ENCODE assay signal across 12 cellular contexts in the genomic region with DNA sequence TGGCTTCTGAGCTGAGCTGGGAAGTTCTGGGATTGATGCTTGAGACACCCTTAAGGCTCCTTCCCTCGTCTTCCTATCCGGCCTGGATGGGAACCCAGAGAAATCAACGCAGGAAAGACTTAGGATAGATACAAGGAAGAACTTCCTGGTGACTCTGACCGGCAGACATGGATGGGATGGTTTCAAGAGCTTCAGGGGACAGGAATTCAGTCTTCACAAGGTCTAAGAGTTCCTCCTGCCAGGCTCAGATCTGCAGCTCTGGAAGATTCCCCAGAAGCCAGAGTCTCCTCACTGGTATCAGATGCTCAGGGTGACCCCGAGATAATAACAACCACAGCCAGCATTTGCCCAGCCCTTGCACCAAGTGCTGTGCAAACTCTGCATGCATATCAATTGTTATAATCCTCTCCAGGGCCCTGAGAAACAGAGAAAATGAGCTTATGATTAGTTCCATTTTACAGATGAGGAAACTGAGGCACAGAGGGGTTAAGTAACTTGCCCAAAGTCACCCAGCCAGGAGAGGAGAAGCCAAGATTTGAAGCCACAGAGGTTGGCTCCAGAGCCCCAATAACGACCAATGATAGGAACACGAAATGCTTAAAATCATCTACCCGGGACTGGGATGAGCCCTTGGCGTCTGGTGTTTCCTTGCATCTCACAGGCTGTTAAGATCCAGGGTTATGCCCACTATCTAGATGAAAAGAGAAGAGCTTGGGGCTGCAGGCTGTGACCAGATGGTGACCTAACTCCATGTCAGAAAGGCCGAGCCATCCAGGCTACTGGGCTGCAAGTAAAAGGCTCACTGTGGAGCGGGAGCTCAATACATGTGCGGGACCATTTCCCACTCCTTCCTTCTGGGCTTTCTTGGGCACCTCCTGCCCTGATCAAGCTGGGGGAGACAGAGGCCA.
A peak's percentile ranks its signal among the peaks of the same experiment; 100 is the strongest.
DNase-seq lines count a peak whose midpoint lies in the region; ATAC-seq and TF ChIP-seq lines count a peak whose summit lies in the region.
"Had no signal": no experiment of that assay in that cellular context is flagged by ENCODE, and none has a peak within 500 bp of the region (broad histone marks: within the 10 kb centered on the region; RNA-seq: fewer than 3 reads in every experiment).

No MANE protein-coding gene starts in this region.

- peak overlapping the region; percentile 69 to 85 for H3K27ac ChIP-seq in esophagus (ENCODE audit: low read depth in 2 of 2, low read length in 1 of 2)
- no peak overlapping the region for H3K27ac ChIP-seq in neuronal stem cell (replicated peaks; ENCODE audit: low read length)
- H3K27ac ChIP-seq in uterus, result peak overlapping the region; percentile 98 to 100
- H3K27ac ChIP-seq: foreskin keratinocyte had no signal

- H3K36me3 ChIP-seq in esophagus (ENCODE audit: control insufficient read depth in 2 of 2, insufficient read depth in 2 of 2, low read length in 1 of 2) (no peaks in the 10 kb centered on the region), neuronal stem cell (replicated peaks in 1 of 2; ENCODE audit: control insufficient read depth in 2 of 2, insufficient read depth in 2 of 2, low read length in 2 of 2) (peaks cover 0 to 19% of the 10 kb centered on the region in 2 donors), uterus (no peaks in the 10 kb centered on the region)

- CTCF ChIA-PET in HEK293T (lab: Yijun Ruan, JAX), result interaction anchor here (0.6 kb wide), 1 partner anchor 19 kb away, joined by 4 read pairs; no protein-coding TSS in a partner anchor

- TF ChIP-seq CTCF in uterus (IDR thresholded peaks at IDR 0.05), result no peak

- POLR2A ChIA-PET in HEK293T (lab: Yijun Ruan, JAX), result interaction anchor here (1.0 to 1.1 kb wide), 3 partner anchors 12 to 323 kb away, joined by 3 read pairs; a partner anchor contains a TSS

- no peak overlapping the region for H2BK15ac ChIP-seq in neuronal stem cell (ENCODE audit: low read length)

- H4K8ac ChIP-seq in neuronal stem cell (ENCODE audit: low read depth, low read length), result no peak overlapping the region

- H4K91ac ChIP-seq in neuronal stem cell (ENCODE audit: low read depth, low read length, poor library complexity), result no peak overlapping the region

- no peak overlapping the region for H2AFZ ChIP-seq in neuronal stem cell (ENCODE audit: low read length)

- no peak overlapping the region for H2AK5ac ChIP-seq in neuronal stem cell (ENCODE audit: low read depth, low read length)

- H3K4me3 ChIP-seq in esophagus (ENCODE audit: low read depth in 1 of 2, low read length in 2 of 2) (no peak overlapping the region), neuronal stem cell (ENCODE audit: low read length in 2 of 2) (no peak overlapping the region), uterus (no peak overlapping the region)

- H3K27me3 ChIP-seq in esophagus (ENCODE audit: control insufficient read depth in 1 of 2, insufficient read depth in 2 of 2, low read length in 2 of 2) (no peaks in the 10 kb centered on the region), neuronal stem cell (ENCODE audit: control insufficient read depth in 3 of 3, insufficient read depth in 3 of 3, low read depth in 1 of 3, low read length in 3 of 3) (peaks cover 0 to 16% (median 0%) of the 10 kb centered on the region in 3 experiments), uterus (no peaks in the 10 kb centered on the region)
- H3K27me3 ChIP-seq: foreskin keratinocyte had no signal

- intact Hi-C loops in cardiac septum (cut with DNase I), result no loop called here
- intact Hi-C loops in left cardiac atrium (cut with DNase I), result loop anchor here in 1 of 2 donors (10.0 kb wide), 1 partner anchor 104 kb away; no protein-coding TSS in a partner anchor
- intact Hi-C loops in uterus (cut with DNase I; ENCODE audit: low total_unique reads), result loop anchor here (5.0 kb wide), 1 partner anchor 106 kb away; no protein-coding TSS in a partner anchor

- peak overlapping the region; percentile 15 for H3K4me2 ChIP-seq in neuronal stem cell (ENCODE audit: insufficient read depth, low read length, poor library complexity, severe bottlenecking)

- ATAC-seq in left cardiac atrium, result no peak
- ATAC-seq: foreskin keratinocyte had no signal

- no peak overlapping the region for H2BK12ac ChIP-seq in neuronal stem cell (ENCODE audit: low read length)

- no peak overlapping the region for H3K9ac ChIP-seq in neuronal stem cell (ENCODE audit: low read depth, low read length, poor library complexity)

- H3K4ac ChIP-seq in neuronal stem cell (ENCODE audit: low read length), result no peak overlapping the region

- no peak for TF ChIP-seq POLR2A in uterus (IDR thresholded peaks at IDR 0.05)

- peaks cover 5 to 11% of the 10 kb centered on the region in 2 donors for H3K4me1 ChIP-seq in esophagus (ENCODE audit: control insufficient read depth in 2 of 2, insufficient read depth in 2 of 2, low read length in 1 of 2)
- H3K4me1 ChIP-seq in neuronal stem cell (ENCODE audit: control insufficient read depth in 2 of 2, insufficient read depth in 1 of 2, low read depth in 1 of 2, low read length in 2 of 2), result peaks cover 28 to 41% of the 10 kb centered on the region in 2 donors
- peaks cover 4 to 18% of the 10 kb centered on the region in 2 donors for H3K4me1 ChIP-seq in uterus
- H3K4me1 ChIP-seq: foreskin keratinocyte had no signal

- no peak overlapping the region for H3K18ac ChIP-seq in neuronal stem cell (ENCODE audit: low read length)

- no peak overlapping the region for H2BK5ac ChIP-seq in neuronal stem cell (ENCODE audit: low read length)

- H3K9me3 ChIP-seq in esophagus (ENCODE audit: control insufficient read depth in 2 of 2, insufficient read depth in 1 of 2, low read depth in 1 of 2, low read length in 1 of 2), result no peaks in the 10 kb centered on the region
- no peaks in the 10 kb centered on the region for H3K9me3 ChIP-seq in neuronal stem cell (replicated peaks in 1 of 2; ENCODE audit: control insufficient read depth in 2 of 2, insufficient read depth in 1 of 2, low read depth in 1 of 2, low read length in 2 of 2)
- H3K9me3 ChIP-seq in uterus, result no peaks in the 10 kb centered on the region

- no peak overlapping the region for H3K14ac ChIP-seq in neuronal stem cell (ENCODE audit: low read length)

- no peak overlapping the region for H2BK120ac ChIP-seq in neuronal stem cell (ENCODE audit: low read depth, low read length)

- DNase-seq in cardiac septum (ENCODE audit: low spot score) (peak; percentile 71), left cardiac atrium (no peak), neuronal stem cell (ENCODE audit: low spot score) (no peak), uterus (no peak), globus pallidus (ENCODE audit: low spot score) (no peak), NCI-H2227 (lab: John Stamatoyannopoulos, UW; ENCODE audit: unreplicated experiment) (no peak), HEK293T (ENCODE audit: extremely low spot score) (no peak)
- DNase-seq: activated T-cell treated with anti-CD3 and anti-CD28 coated beads for 4 hours, cerebellar nuclear complex, foreskin keratinocyte, NCI-H2029 had no signal

- no peak overlapping the region for H3K23ac ChIP-seq in neuronal stem cell (ENCODE audit: low read depth, low read length, poor library complexity)

- WGBS in esophagus, 2 donors, result 85% methylated on average over 12 of the region's 12 CpGs
- WGBS in neuronal stem cell (ENCODE audit: extremely low coverage in 2 of 2, insufficient read length in 2 of 2, insufficient replicate concordance in 1 of 2), 2 donors, result no CpG with 5 or more reads among the region's 12 CpGs

- no peaks in the 10 kb centered on the region for H3K79me1 ChIP-seq in neuronal stem cell (ENCODE audit: low read depth, low read length)

TF ChIP-seq in HEK293T, 16 proteins besides CTCF, POLR2A, EP300 and RAD21:
- TF ChIP-seq FOXA1 (IDR thresholded peaks at IDR 0.05) (no peak), TARDBP (IDR thresholded peaks at IDR 0.05) (no peak), ELF4 (IDR thresholded peaks at IDR 0.05) (no peak)
